ENCODE assay signal across 8 cellular contexts in genomic region chr10:114821915-114822770, GRCh38. TPM values are rescaled to one million over a fixed set of nuclear protein-coding genes. Genes with fewer than 3 reads are reported as not detected.
DNase-seq lines count a peak whose midpoint lies in the region; ATAC-seq and TF ChIP-seq lines count a peak whose summit lies in the region.

No MANE protein-coding gene starts in this region.

- H3K36me3 ChIP-seq in H7 (replicated peaks; ENCODE audit: control insufficient read depth, insufficient read depth, low read length) (no peaks in the 10 kb centered on the region; the same call in 1 of the 2 replicates), mucosa of rectum (ENCODE audit: control insufficient read depth in 2 of 2, insufficient read depth in 2 of 2, low read length in 2 of 2) (no peaks in the 10 kb centered on the region), stomach smooth muscle (ENCODE audit: control insufficient read depth in 2 of 2, insufficient read depth in 2 of 2, low read length in 2 of 2) (no peaks in the 10 kb centered on the region)

- no peaks in the 10 kb centered on the region for H3K4me1 ChIP-seq in mucosa of rectum (ENCODE audit: control insufficient read depth in 2 of 2, insufficient read depth in 2 of 2, low read length in 2 of 2)
- H3K4me1 ChIP-seq in stomach smooth muscle (ENCODE audit: control insufficient read depth, insufficient read depth, low read length): peaks cover 3% of the 10 kb centered on the region

- H3K4me1 Mint-ChIP-seq in activated CD8-positive, alpha-beta T cell treated with anti-CD3 and anti-CD28 coated beads for 36 hours (ENCODE audit: low read depth): peaks cover 35% of the 10 kb centered on the region

- H3K9ac ChIP-seq in mucosa of rectum (ENCODE audit: low read depth in 1 of 2, low read length in 2 of 2): peak overlapping the region; percentile 84 to 97
- H3K9ac ChIP-seq in stomach smooth muscle (ENCODE audit: low read length in 2 of 2): peak overlapping the region; percentile 89 to 91

- peaks cover 2% of the 10 kb centered on the region for H3K27me3 Mint-ChIP-seq in activated CD8-positive, alpha-beta T cell treated with anti-CD3 and anti-CD28 coated beads for 36 hours

- peak; percentile 48 for ATAC-seq in activated CD8-positive, alpha-beta T cell treated with anti-CD3 and anti-CD28 coated beads for 36 hours

- H3K4me3 ChIP-seq in H7 (ENCODE audit: insufficient read depth, low read depth, low read length): peak overlapping the region; percentile 74
- H3K4me3 ChIP-seq in LNCaP clone FGC (ENCODE audit: low read depth, low read length): peak overlapping the region; percentile 90
- peak overlapping the region; percentile 72 to 78 for H3K4me3 ChIP-seq in mucosa of rectum (ENCODE audit: low read length in 2 of 2)
- H3K4me3 ChIP-seq in stomach smooth muscle (ENCODE audit: low read length in 2 of 2): peak overlapping the region; percentile 89 to 91

- intact Hi-C loops in activated CD8-positive, alpha-beta T cell treated with anti-CD3 and anti-CD28 coated beads for 36 hours (cut with micrococcal nuclease): no loop called here

- H3K27ac ChIP-seq in epithelial cell of prostate (peak overlapping the region; percentile 79), mucosa of rectum (ENCODE audit: low read depth in 2 of 2, low read length in 2 of 2) (peak overlapping the region; percentile 87 to 89), stomach smooth muscle (ENCODE audit: low read length) (peak overlapping the region; percentile 76)

- H3K27me3 ChIP-seq in H7 (ENCODE audit: control insufficient read depth, insufficient read depth, low read length): no peaks in the 10 kb centered on the region
- no peaks in the 10 kb centered on the region for H3K27me3 ChIP-seq in mucosa of rectum (ENCODE audit: control insufficient read depth in 2 of 2, insufficient read depth in 2 of 2, low read length in 2 of 2)
- H3K27me3 ChIP-seq in stomach smooth muscle (ENCODE audit: control insufficient read depth in 1 of 2, insufficient read depth in 2 of 2, low read length in 2 of 2): no peaks in the 10 kb centered on the region

- CTCF ChIA-PET in activated CD8-positive, alpha-beta T cell treated with anti-CD3 and anti-CD28 coated beads for 36 hours (lab: Charles Lee): interaction anchor here (0.8 to 3.1 kb wide), 26 partner anchors 11 to 518 kb away, joined by 3 to 19 read pairs (median 4); partner anchors contain the start of gene TRUB1

- H3K36me3 Mint-ChIP-seq in activated CD8-positive, alpha-beta T cell treated with anti-CD3 and anti-CD28 coated beads for 36 hours (ENCODE audit: low read depth): peaks cover 12% of the 10 kb centered on the region

- no peaks in the 10 kb centered on the region for H3K9me3 Mint-ChIP-seq in activated CD8-positive, alpha-beta T cell treated with anti-CD3 and anti-CD28 coated beads for 36 hours

- peak overlapping the region; percentile 94 for H3K27ac Mint-ChIP-seq in activated CD8-positive, alpha-beta T cell treated with anti-CD3 and anti-CD28 coated beads for 36 hours

- DNase-seq in DMS53 (lab: John Stamatoyannopoulos, UW) (peak; percentile 82), DMS53 treated with DMSO at 0.1 percent for 48 hours (lab: John Stamatoyannopoulos, UW; ENCODE audit: unreplicated experiment) (no peak), H7 (peak; percentile 74), LNCaP clone FGC (ENCODE audit: low read depth) (no peak), epithelial cell of prostate (ENCODE audit: low read depth, low spot score) (no peak)
- DNase-seq in activated CD8-positive, alpha-beta T cell treated with anti-CD3 and anti-CD28 coated beads for 36 hours: peak; percentile 38

- H3K9me3 ChIP-seq in mucosa of rectum (ENCODE audit: control insufficient read depth in 2 of 2, low read length in 2 of 2): no peaks in the 10 kb centered on the region
- no peaks in the 10 kb centered on the region for H3K9me3 ChIP-seq in stomach smooth muscle (ENCODE audit: control insufficient read depth in 2 of 2, low read length in 2 of 2)

- TF ChIP-seq CTCF in LNCaP clone FGC (IDR thresholded peaks at IDR 0.05; ENCODE audit: control insufficient read depth, extremely low read depth, insufficient read depth): no peak
- TF ChIP-seq CTCF in activated CD8-positive, alpha-beta T cell treated with anti-CD3 and anti-CD28 coated beads for 36 hours (IDR thresholded peaks at IDR 0.05): peak; percentile 20

- POLR2A ChIA-PET in activated CD8-positive, alpha-beta T cell treated with anti-CD3 and anti-CD28 coated beads for 36 hours (lab: Charles Lee): interaction anchor here (0.7 to 2.0 kb wide), 9 partner anchors 29 to 306 kb away, joined by 3 to 8 read pairs (median 3); partner anchors contain the start of gene TRUB1

- H3K4me3 Mint-ChIP-seq in activated CD8-positive, alpha-beta T cell treated with anti-CD3 and anti-CD28 coated beads for 36 hours: peak overlapping the region; percentile 92

RNA-seq across cellular contexts. Expression of gene FHIP2A, which starts 0.6 kb away (rescaled TPM):
- total RNA-seq in H7 (2014; rRNA removed; shearing (Covaris generic)): 7.8 and 13.1 TPM in 2 replicates
- total RNA-seq in activated CD8-positive, alpha-beta T cell treated with anti-CD3 and anti-CD28 coated beads for 36 hours: 10 to 100 TPM; 12.6 to 16.6 TPM

Comparison
In these comparisons a context has a peak if more than half of its experiments do, and no peak if none do; other contexts are left out.
1. DNase-seq: peak in DMS53 (single experiment), H7 (single experiment) and activated CD8-positive, alpha-beta T cell treated with anti-CD3 and anti-CD28 coated beads for 36 hours (single experiment); none in DMS53 treated with DMSO at 0.1 percent for 48 hours (single experiment), LNCaP clone FGC (single experiment) and epithelial cell of prostate (single experiment).
2. Peak in every context shown above with its lines, with median percentiles within 50 percentile points of each other: H3K4me3 ChIP-seq and H3K27ac ChIP-seq.